1 cellular context compared by ENCODE assay signal in the genomic region with DNA sequence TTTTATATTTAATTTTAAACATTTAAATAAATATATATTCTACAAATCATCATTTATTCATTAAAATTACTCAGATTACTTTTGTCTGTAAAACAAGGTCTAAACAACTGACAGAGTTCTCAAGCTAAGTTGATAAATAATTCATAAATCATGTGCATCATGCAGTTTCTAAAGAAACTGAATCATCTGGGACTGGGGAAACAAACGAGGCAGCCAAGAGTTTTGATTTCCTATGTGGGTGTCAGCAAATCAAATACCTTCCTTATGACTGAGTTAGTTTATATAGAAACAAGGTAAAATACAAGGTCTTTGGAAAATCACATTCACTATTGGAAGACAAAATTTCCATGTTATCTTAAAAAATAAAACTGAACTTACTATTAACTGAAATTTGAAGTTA.
TF ChIP-seq lines count a peak whose summit lies in the region.

No MANE protein-coding gene starts in this region.

TF ChIP-seq in H1, 55 proteins besides CTCF, POLR2A, EP300 and RAD21:
- TF ChIP-seq HDAC6 (IDR thresholded peaks at IDR 0.05; ENCODE audit: low read depth, low read length) (no peak), JUN (IDR thresholded peaks at IDR 0.05; ENCODE audit: low read depth, low read length) (no peak), SP2 (IDR thresholded peaks at IDR 0.05; ENCODE audit: low read length) (no peak), TEAD4 (IDR thresholded peaks at IDR 0.05; ENCODE audit: low read depth, low read length) (no peak), YY1 (IDR thresholded peaks at IDR 0.05; ENCODE audit: low read depth, low read length) (no peak), BACH1 (IDR thresholded peaks at IDR 0.05; ENCODE audit: low read length) (no peak), NANOG (IDR thresholded peaks at IDR 0.05; ENCODE audit: insufficient read depth, low read depth, low read length, poor library complexity, severe bottlenecking) (no peak), CHD1 (IDR thresholded peaks at IDR 0.05; ENCODE audit: low read depth, low read length) (no peak), BCL11A (IDR thresholded peaks at IDR 0.05; ENCODE audit: low read depth in 2 of 2, low read length in 2 of 2) (no peak), GABPA (IDR thresholded peaks at IDR 0.05; ENCODE audit: borderline replicate concordance, insufficient read depth, low read length) (no peak), TCF12 (IDR thresholded peaks at IDR 0.05; ENCODE audit: low read depth, low read length) (no peak), CBX8 (IDR thresholded peaks at IDR 0.05; ENCODE audit: borderline replicate concordance, low read depth, low read length) (no peak), SIRT6 (IDR thresholded peaks at IDR 0.05; ENCODE audit: low read length) (no peak), KDM5A (IDR thresholded peaks at IDR 0.05; ENCODE audit: low read length) (no peak), ASH2L (IDR thresholded peaks at IDR 0.05; ENCODE audit: low read length) (no peak)
- TF ChIP-seq, protein P1, sequence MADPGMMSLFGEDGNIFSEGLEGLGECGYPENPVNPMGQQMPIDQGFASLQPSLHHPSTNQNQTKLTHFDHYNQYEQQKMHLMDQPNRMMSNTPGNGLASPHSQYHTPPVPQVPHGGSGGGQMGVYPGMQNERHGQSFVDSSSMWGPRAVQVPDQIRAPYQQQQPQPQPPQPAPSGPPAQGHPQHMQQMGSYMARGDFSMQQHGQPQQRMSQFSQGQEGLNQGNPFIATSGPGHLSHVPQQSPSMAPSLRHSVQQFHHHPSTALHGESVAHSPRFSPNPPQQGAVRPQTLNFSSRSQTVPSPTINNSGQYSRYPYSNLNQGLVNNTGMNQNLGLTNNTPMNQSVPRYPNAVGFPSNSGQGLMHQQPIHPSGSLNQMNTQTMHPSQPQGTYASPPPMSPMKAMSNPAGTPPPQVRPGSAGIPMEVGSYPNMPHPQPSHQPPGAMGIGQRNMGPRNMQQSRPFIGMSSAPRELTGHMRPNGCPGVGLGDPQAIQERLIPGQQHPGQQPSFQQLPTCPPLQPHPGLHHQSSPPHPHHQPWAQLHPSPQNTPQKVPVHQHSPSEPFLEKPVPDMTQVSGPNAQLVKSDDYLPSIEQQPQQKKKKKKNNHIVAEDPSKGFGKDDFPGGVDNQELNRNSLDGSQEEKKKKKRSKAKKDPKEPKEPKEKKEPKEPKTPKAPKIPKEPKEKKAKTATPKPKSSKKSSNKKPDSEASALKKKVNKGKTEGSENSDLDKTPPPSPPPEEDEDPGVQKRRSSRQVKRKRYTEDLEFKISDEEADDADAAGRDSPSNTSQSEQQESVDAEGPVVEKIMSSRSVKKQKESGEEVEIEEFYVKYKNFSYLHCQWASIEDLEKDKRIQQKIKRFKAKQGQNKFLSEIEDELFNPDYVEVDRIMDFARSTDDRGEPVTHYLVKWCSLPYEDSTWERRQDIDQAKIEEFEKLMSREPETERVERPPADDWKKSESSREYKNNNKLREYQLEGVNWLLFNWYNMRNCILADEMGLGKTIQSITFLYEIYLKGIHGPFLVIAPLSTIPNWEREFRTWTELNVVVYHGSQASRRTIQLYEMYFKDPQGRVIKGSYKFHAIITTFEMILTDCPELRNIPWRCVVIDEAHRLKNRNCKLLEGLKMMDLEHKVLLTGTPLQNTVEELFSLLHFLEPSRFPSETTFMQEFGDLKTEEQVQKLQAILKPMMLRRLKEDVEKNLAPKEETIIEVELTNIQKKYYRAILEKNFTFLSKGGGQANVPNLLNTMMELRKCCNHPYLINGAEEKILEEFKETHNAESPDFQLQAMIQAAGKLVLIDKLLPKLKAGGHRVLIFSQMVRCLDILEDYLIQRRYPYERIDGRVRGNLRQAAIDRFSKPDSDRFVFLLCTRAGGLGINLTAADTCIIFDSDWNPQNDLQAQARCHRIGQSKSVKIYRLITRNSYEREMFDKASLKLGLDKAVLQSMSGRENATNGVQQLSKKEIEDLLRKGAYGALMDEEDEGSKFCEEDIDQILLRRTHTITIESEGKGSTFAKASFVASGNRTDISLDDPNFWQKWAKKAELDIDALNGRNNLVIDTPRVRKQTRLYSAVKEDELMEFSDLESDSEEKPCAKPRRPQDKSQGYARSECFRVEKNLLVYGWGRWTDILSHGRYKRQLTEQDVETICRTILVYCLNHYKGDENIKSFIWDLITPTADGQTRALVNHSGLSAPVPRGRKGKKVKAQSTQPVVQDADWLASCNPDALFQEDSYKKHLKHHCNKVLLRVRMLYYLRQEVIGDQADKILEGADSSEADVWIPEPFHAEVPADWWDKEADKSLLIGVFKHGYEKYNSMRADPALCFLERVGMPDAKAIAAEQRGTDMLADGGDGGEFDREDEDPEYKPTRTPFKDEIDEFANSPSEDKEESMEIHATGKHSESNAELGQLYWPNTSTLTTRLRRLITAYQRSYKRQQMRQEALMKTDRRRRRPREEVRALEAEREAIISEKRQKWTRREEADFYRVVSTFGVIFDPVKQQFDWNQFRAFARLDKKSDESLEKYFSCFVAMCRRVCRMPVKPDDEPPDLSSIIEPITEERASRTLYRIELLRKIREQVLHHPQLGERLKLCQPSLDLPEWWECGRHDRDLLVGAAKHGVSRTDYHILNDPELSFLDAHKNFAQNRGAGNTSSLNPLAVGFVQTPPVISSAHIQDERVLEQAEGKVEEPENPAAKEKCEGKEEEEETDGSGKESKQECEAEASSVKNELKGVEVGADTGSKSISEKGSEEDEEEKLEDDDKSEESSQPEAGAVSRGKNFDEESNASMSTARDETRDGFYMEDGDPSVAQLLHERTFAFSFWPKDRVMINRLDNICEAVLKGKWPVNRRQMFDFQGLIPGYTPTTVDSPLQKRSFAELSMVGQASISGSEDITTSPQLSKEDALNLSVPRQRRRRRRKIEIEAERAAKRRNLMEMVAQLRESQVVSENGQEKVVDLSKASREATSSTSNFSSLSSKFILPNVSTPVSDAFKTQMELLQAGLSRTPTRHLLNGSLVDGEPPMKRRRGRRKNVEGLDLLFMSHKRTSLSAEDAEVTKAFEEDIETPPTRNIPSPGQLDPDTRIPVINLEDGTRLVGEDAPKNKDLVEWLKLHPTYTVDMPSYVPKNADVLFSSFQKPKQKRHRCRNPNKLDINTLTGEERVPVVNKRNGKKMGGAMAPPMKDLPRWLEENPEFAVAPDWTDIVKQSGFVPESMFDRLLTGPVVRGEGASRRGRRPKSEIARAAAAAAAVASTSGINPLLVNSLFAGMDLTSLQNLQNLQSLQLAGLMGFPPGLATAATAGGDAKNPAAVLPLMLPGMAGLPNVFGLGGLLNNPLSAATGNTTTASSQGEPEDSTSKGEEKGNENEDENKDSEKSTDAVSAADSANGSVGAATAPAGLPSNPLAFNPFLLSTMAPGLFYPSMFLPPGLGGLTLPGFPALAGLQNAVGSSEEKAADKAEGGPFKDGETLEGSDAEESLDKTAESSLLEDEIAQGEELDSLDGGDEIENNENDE (IDR thresholded peaks at IDR 0.05; ENCODE audit: insufficient replicate concordance, low read length) = no peak
- TF ChIP-seq, protein P2, sequence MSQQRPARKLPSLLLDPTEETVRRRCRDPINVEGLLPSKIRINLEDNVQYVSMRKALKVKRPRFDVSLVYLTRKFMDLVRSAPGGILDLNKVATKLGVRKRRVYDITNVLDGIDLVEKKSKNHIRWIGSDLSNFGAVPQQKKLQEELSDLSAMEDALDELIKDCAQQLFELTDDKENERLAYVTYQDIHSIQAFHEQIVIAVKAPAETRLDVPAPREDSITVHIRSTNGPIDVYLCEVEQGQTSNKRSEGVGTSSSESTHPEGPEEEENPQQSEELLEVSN (IDR thresholded peaks at IDR 0.05) = no peak
